Comparison of ENCODE assay signal across 16 cellular contexts in the genomic region with DNA sequence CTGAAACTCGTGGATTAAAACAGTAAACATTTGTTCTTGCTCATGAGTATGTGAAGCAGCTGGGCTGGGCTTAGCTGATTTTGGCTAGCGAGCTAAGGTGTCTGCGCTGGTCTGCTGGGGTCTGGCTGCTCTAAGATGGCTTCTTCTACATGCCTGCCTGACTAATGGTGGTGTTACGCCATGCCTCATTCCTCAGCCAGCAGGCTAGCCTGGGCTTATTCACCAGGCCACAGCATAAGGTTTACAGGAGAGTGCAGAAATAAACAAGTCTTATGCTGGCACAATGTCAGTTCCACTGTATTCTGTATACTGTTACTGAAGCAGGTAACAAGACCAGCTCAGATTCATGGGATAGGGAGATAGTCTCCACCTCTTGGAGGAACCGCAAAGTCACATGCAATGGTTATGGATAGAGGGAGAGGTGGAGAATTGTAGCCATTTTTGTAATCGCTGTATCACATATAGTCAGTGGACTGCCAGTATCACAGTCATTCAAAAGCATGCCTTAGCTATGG.
A peak's percentile ranks its signal among the peaks of the same experiment; 100 is the strongest.
DNase-seq lines count a peak whose midpoint lies in the region; ATAC-seq, FAIRE-seq and TF ChIP-seq lines count a peak whose summit lies in the region.
"Had no signal": no experiment of that assay in that cellular context is flagged by ENCODE, and none has a peak within 500 bp of the region (broad histone marks: within the 10 kb centered on the region; RNA-seq: fewer than 3 reads in every experiment).

No MANE protein-coding gene starts in this region.

- H3K9me1 ChIP-seq in IMR-90 (ENCODE audit: insufficient read depth, low read length): no peaks in the 10 kb centered on the region

- H3K36me3 ChIP-seq in DOHH2 (ENCODE audit: control insufficient read depth, low read length) (peaks cover 31% of the 10 kb centered on the region), IMR-90 (ENCODE audit: control insufficient read depth, insufficient read depth, low read length) (no peaks in the 10 kb centered on the region), mammary epithelial cell (ENCODE audit: insufficient read depth, low read length) (no peaks in the 10 kb centered on the region), pancreas (no peaks in the 10 kb centered on the region), PC-3 (ENCODE audit: low read depth, low read length) (no peaks in the 10 kb centered on the region)

- no peak overlapping the region; the same call in 1 of the 2 replicates for H3K4me2 ChIP-seq in DOHH2 (ENCODE audit: low read length)
- no peak overlapping the region; the same call in 1 of the 2 replicates for H3K4me2 ChIP-seq in IMR-90 (ENCODE audit: low read depth, low read length)
- H3K4me2 ChIP-seq in mammary epithelial cell (ENCODE audit: insufficient read depth, low read depth, low read length): peak overlapping the region; percentile 17
- H3K4me2 ChIP-seq in H9 (ENCODE audit: insufficient read depth, insufficient read length, low read length): no peak overlapping the region
- no peak overlapping the region for H3K4me2 ChIP-seq in PC-3 (ENCODE audit: low read length)

- H3K9ac ChIP-seq in IMR-90 (ENCODE audit: low read depth, low read length) (no peak overlapping the region), mammary epithelial cell (ENCODE audit: insufficient read depth, low read length) (no peak overlapping the region), H9 (ENCODE audit: extremely low read depth, insufficient read length, low read length) (no peak overlapping the region), PC-3 (ENCODE audit: low read length) (no peak overlapping the region)

- H3F3A ChIP-seq in DOHH2 (ENCODE audit: control insufficient read depth, insufficient read depth): no peaks in the 10 kb centered on the region; the same call in 1 of the 2 replicates
- no peaks in the 10 kb centered on the region for H3F3A ChIP-seq in PC-3 (ENCODE audit: low read length, unreplicated experiment)

- H3K18ac ChIP-seq in IMR-90 (ENCODE audit: low read depth, low read length): peak overlapping the region; percentile 24; the same call in 1 of the 2 replicates
- H3K18ac ChIP-seq in H9 (ENCODE audit: insufficient read length, low read depth, low read length): no peak overlapping the region

- no peak overlapping the region for H3T11ph ChIP-seq in H9 (ENCODE audit: low read length)

- peak overlapping the region; percentile 61; the same call in 1 of the 2 replicates for H2BK20ac ChIP-seq in IMR-90 (ENCODE audit: low read depth, low read length)
- H2BK20ac ChIP-seq in H9 (ENCODE audit: low read depth, low read length, poor library complexity, severe bottlenecking): no peak overlapping the region

- 83% methylated on average over 2 of the region's 6 CpGs; no CpG with 5 or more reads in 1 of the 2 experiments for WGBS in IMR-90 (ENCODE audit: extremely low coverage in 2 of 2, insufficient read length in 1 of 2), 2 experiments
- 67% methylated on average over 6 of the region's 6 CpGs for WGBS in mammary epithelial cell (ENCODE audit: low coverage, missing lambda C conversion rate)
- WGBS in H9 (ENCODE audit: extremely low coverage, insufficient read length, low lambda C conversion rate): no CpG with 5 or more reads among the region's 6 CpGs
- WGBS in pancreas, 2 donors: 67 to 86% methylated on average over 6 of the region's 6 CpGs

- H4K91ac ChIP-seq in IMR-90 (ENCODE audit: insufficient read depth, low read depth, low read length) (peak overlapping the region; percentile 16; the same call in 1 of the 2 replicates), H9 (ENCODE audit: insufficient read length, low read depth, low read length) (no peak overlapping the region)

- CTCF ChIA-PET in IMR-90 (lab: Yijun Ruan, JAX) (no interaction called here), mammary epithelial cell (lab: Charles Lee; ENCODE audit: low non-redundant PET) (no interaction called here), PC-3 (lab: Charles Lee) (no interaction called here)

- TF ChIP-seq CTCF in DOHH2 (IDR thresholded peaks at IDR 0.05; ENCODE audit: low read depth, low read length, poor library complexity, severe bottlenecking) (no peak), IMR-90 (conservative IDR thresholded peaks at IDR 0.05; ENCODE audit: low read depth, low read length) (no peak), mammary epithelial cell (conservative IDR thresholded peaks at IDR 0.05 in 1 of 2, IDR thresholded peaks at IDR 0.05 in 1 of 2; ENCODE audit: extremely low read depth in 1 of 2, insufficient read depth in 1 of 2, low read depth in 1 of 2, low read length in 2 of 2) (no peak), H9 (conservative IDR thresholded peaks at IDR 0.05) (no peak), pancreas (IDR thresholded peaks at IDR 0.05) (no peak), PC-3 (conservative IDR thresholded peaks at IDR 0.05; ENCODE audit: low read depth, low read length) (no peak)

- H2AK5ac ChIP-seq in IMR-90 (ENCODE audit: low read depth, low read length): no peak overlapping the region
- no peak overlapping the region for H2AK5ac ChIP-seq in H9 (ENCODE audit: insufficient read length, low read length)

- H3K27ac Mint-ChIP-seq in naive thymus-derived CD8-positive, alpha-beta T cell: peak overlapping the region in 9 of 10 donors; percentile 22 to 89 (median 69)
- no peak overlapping the region for H3K27ac Mint-ChIP-seq in H9
- H3K27ac Mint-ChIP-seq: mesothelial cell of epicardium had no signal

- H3K4me3 Mint-ChIP-seq in naive thymus-derived CD8-positive, alpha-beta T cell: no peak overlapping the region
- no peak overlapping the region for H3K4me3 Mint-ChIP-seq in H9
- H3K4me3 Mint-ChIP-seq: CD4-positive, alpha-beta memory T cell; mesothelial cell of epicardium had no signal

- peaks cover 0 to 8% (median 0%) of the 10 kb centered on the region in 9 donors for H3K9me3 Mint-ChIP-seq in naive thymus-derived CD8-positive, alpha-beta T cell
- no peaks in the 10 kb centered on the region for H3K9me3 Mint-ChIP-seq in H9

- H2BK120ac ChIP-seq in IMR-90 (ENCODE audit: low read depth, low read length) (peak overlapping the region; percentile 42), H9 (ENCODE audit: low read depth, low read length, poor library complexity, severe bottlenecking) (no peak overlapping the region)

- POLR2A ChIA-PET in IMR-90 (lab: Charles Lee; ENCODE audit: unreplicated experiment) (interaction anchor here (0.7 kb wide), 1 partner anchor 80 kb away, joined by 3 read pairs; a partner anchor contains a TSS), PC-3 (lab: Charles Lee; ENCODE audit: unreplicated experiment) (no interaction called here)
- POLR2A ChIA-PET in naive thymus-derived CD8-positive, alpha-beta T cell (lab: Charles Lee): interaction anchor here (0.6 kb wide), 1 partner anchor 43 kb away, joined by 3 read pairs; no protein-coding TSS in a partner anchor

- H3K27ac ChIP-seq in DOHH2 (ENCODE audit: low read depth, low read length) (peak overlapping the region; percentile 39; the same call in 1 of the 2 replicates), IMR-90 (ENCODE audit: insufficient read depth, low read length) (no peak overlapping the region), mammary epithelial cell (ENCODE audit: insufficient read depth, low read depth, low read length) (peak overlapping the region; percentile 13), H9 (ENCODE audit: insufficient read length, low read depth, low read length) (no peak overlapping the region), pancreas (no peak overlapping the region), PC-3 (ENCODE audit: low read length) (no peak overlapping the region)
- H3K27ac ChIP-seq: psoas muscle had no signal

- H3K79me1 ChIP-seq in IMR-90 (ENCODE audit: low read depth in 1 of 2, low read length in 2 of 2): no peaks in the 10 kb centered on the region
- H3K79me1 ChIP-seq in H9 (ENCODE audit: insufficient read depth, low read depth, low read length, poor library complexity, severe bottlenecking): no peaks in the 10 kb centered on the region

- no peak overlapping the region for H2BK12ac ChIP-seq in H9 (ENCODE audit: insufficient read length, low read depth, low read length)

- H3K4me3 ChIP-seq in DOHH2 (ENCODE audit: low read length): no peak overlapping the region
- H3K4me3 ChIP-seq in IMR-90 (ENCODE audit: insufficient read depth, low read depth, low read length): no peak overlapping the region
- no peak overlapping the region for H3K4me3 ChIP-seq in mammary epithelial cell (replicated peaks in 1 of 3; ENCODE audit: insufficient read depth in 1 of 3, low read depth in 2 of 3, low read length in 3 of 3)
- no peak overlapping the region for H3K4me3 ChIP-seq in pancreas
- no peak overlapping the region for H3K4me3 ChIP-seq in PC-3 (ENCODE audit: low read length)
- H3K4me3 ChIP-seq: psoas muscle had no signal

- H3K9me3 ChIP-seq in DOHH2 (ENCODE audit: control insufficient read depth, insufficient read depth, low read length): peaks cover 3% of the 10 kb centered on the region; the same call in 1 of the 2 replicates
- no peaks in the 10 kb centered on the region for H3K9me3 ChIP-seq in IMR-90 (ENCODE audit: control insufficient read depth, insufficient read depth, low read length)
- H3K9me3 ChIP-seq in mammary epithelial cell (replicated peaks; ENCODE audit: insufficient read depth, low read length): no peaks in the 10 kb centered on the region
- H3K9me3 ChIP-seq in H9 (ENCODE audit: control insufficient read depth, low read depth, low read length): no peaks in the 10 kb centered on the region
- no peaks in the 10 kb centered on the region for H3K9me3 ChIP-seq in pancreas
- H3K9me3 ChIP-seq in PC-3 (ENCODE audit: low read length): no peaks in the 10 kb centered on the region
- H3K9me3 ChIP-seq: psoas muscle had no signal

- H3K27me3 Mint-ChIP-seq in naive thymus-derived CD8-positive, alpha-beta T cell: no peaks in the 10 kb centered on the region
- H3K27me3 Mint-ChIP-seq in H9 (ENCODE audit: low read depth): no peaks in the 10 kb centered on the region
- H3K27me3 Mint-ChIP-seq: CD4-positive, alpha-beta memory T cell had no signal

- H3K9me2 ChIP-seq in DOHH2 (replicated peaks; ENCODE audit: control insufficient read depth, low read length) (no peaks in the 10 kb centered on the region), PC-3 (replicated peaks; ENCODE audit: low read length) (no peaks in the 10 kb centered on the region)

- dilution Hi-C loops in IMR-90 (cut with HindIII; ENCODE audit: low sequenced_read_pairs, unreplicated experiment) (no loop called here), mammary epithelial cell (cut with HindIII; ENCODE audit: low sequenced_read_pairs) (no loop called here)

- no peak for FAIRE-seq in pancreas (lab: Jason Lieb, UNC)

- H3K14ac ChIP-seq in IMR-90 (replicated peaks; ENCODE audit: low read depth, low read length) (no peak overlapping the region; the same call in 1 of the 2 replicates), H9 (ENCODE audit: insufficient read depth, low read length) (no peak overlapping the region)

- peak overlapping the region in 1 of 2 experiments; percentile 69; a peak in 2 of 4 replicates for H4K8ac ChIP-seq in IMR-90 (ENCODE audit: low read depth in 2 of 2, low read length in 2 of 2)
- H4K8ac ChIP-seq in H9 (replicated peaks; ENCODE audit: insufficient read length, low read depth, low read length): no peak overlapping the region

- TF ChIP-seq RAD21 in IMR-90 (IDR thresholded peaks at IDR 0.05; ENCODE audit: low read length): no peak

- ATAC-seq in IMR-90 (ENCODE audit: low read depth): peak; percentile 96
- no peak for ATAC-seq in naive thymus-derived CD8-positive, alpha-beta T cell
- no peak for ATAC-seq in pancreas
- ATAC-seq in PC-3: no peak

- in situ Hi-C loops in IMR-90 (cut with MboI; ENCODE audit: low sequenced_read_pairs): no loop called here
- in situ Hi-C loops in mammary epithelial cell (cut with MboI; ENCODE audit: low sequenced_read_pairs in 2 of 2): no loop called here

- peaks cover 30% of the 10 kb centered on the region for H3K4me1 ChIP-seq in DOHH2 (ENCODE audit: control insufficient read depth, low read length)
- H3K4me1 ChIP-seq in IMR-90 (ENCODE audit: control insufficient read depth, insufficient read depth, low read length): no peaks in the 10 kb centered on the region; the same call in 1 of the 2 replicates
- H3K4me1 ChIP-seq in mammary epithelial cell (ENCODE audit: insufficient read depth, low read length): peaks cover 25% of the 10 kb centered on the region
- H3K4me1 ChIP-seq in H9 (ENCODE audit: insufficient read depth, low read length): no peaks in the 10 kb centered on the region
- H3K4me1 ChIP-seq in pancreas: no peaks in the 10 kb centered on the region
- H3K4me1 ChIP-seq in PC-3 (ENCODE audit: insufficient read depth, low read length): peaks cover 8% of the 10 kb centered on the region; the same call in 1 of the 2 replicates
- H3K4me1 ChIP-seq: psoas muscle had no signal

- no peak for TF ChIP-seq POLR2A in IMR-90 (IDR thresholded peaks at IDR 0.05; ENCODE audit: low read depth, low read length)

- BruUV-seq in IMR-90 (replicated peaks; lab: Mats Ljungman, UMichigan) (no TSS peak), mammary epithelial cell (replicated peaks; lab: Mats Ljungman, UMichigan) (no TSS peak), PC-3 (replicated peaks; lab: Mats Ljungman, UMichigan) (no TSS peak)

- peak overlapping the region; percentile 64 for H2AFZ ChIP-seq in IMR-90 (replicated peaks; ENCODE audit: low read length, poor library complexity)
- H2AFZ ChIP-seq in mammary epithelial cell (ENCODE audit: low read depth, low read length): peak overlapping the region; percentile 84
- H2AFZ ChIP-seq in H9 (ENCODE audit: low read length): no peak overlapping the region
- no peak overlapping the region for H2AFZ ChIP-seq in PC-3 (ENCODE audit: low read length)

- peaks cover 6 to 56% (median 42%) of the 10 kb centered on the region in 3 donors for H3K36me3 Mint-ChIP-seq in naive thymus-derived CD8-positive, alpha-beta T cell
- no peaks in the 10 kb centered on the region for H3K36me3 Mint-ChIP-seq in H9 (ENCODE audit: insufficient read depth in 1 of 3, low read depth in 3 of 3)

- H2BK15ac ChIP-seq in IMR-90 (ENCODE audit: low read depth, low read length): no peak overlapping the region
- no peak overlapping the region for H2BK15ac ChIP-seq in H9 (ENCODE audit: low read depth, low read length)

- H3K23ac ChIP-seq in IMR-90 (ENCODE audit: low read depth, low read length) (no peak overlapping the region), H9 (ENCODE audit: insufficient read length, low read depth, low read length) (no peak overlapping the region)

- H2BK5ac ChIP-seq in IMR-90 (ENCODE audit: low read depth, low read length, poor library complexity, severe bottlenecking) (peak overlapping the region; percentile 53), H9 (ENCODE audit: insufficient read length, low read length) (no peak overlapping the region)

- no peaks in the 10 kb centered on the region for H4K20me1 ChIP-seq in DOHH2 (ENCODE audit: control insufficient read depth, insufficient read depth, low read depth, low read length)
- H4K20me1 ChIP-seq in IMR-90 (ENCODE audit: insufficient read depth, low read length): no peaks in the 10 kb centered on the region
- no peaks in the 10 kb centered on the region for H4K20me1 ChIP-seq in mammary epithelial cell (ENCODE audit: insufficient read depth, low read length)
- H4K20me1 ChIP-seq in H9 (ENCODE audit: control insufficient read depth, insufficient read depth, insufficient read length): no peaks in the 10 kb centered on the region
- H4K20me1 ChIP-seq in PC-3 (ENCODE audit: low read length): no peaks in the 10 kb centered on the region

- peak; percentile 90 for DNase-seq in IMR-90
- DNase-seq in mammary epithelial cell: peak; percentile 86
- no peak for DNase-seq in naive thymus-derived CD8-positive, alpha-beta T cell
- DNase-seq in H9: no peak
- no peak for DNase-seq in pancreas
- DNase-seq in posterior cingulate gyrus: no peak
- DNase-seq in PC-3: no peak
- DNase-seq: activated naive CD4-positive, alpha-beta T cell; CD4-positive, alpha-beta memory T cell; GF-D8; NCI-H187; NCI-H69; psoas muscle; stimulated activated CD4-positive, alpha-beta T cell treated with anti-CD3 and anti-CD28 coated beads, Interleukin-4, amount 100 ng/mL, for 1 hour had no signal

- peaks cover 18 to 23% (median 20%) of the 10 kb centered on the region in 4 donors for H3K4me1 Mint-ChIP-seq in naive thymus-derived CD8-positive, alpha-beta T cell
- H3K4me1 Mint-ChIP-seq in H9: no peaks in the 10 kb centered on the region
- H3K4me1 Mint-ChIP-seq: mesothelial cell of epicardium had no signal

- H4K5ac ChIP-seq in IMR-90 (ENCODE audit: low read depth, low read length): peak overlapping the region; percentile 3; the same call in 1 of the 2 replicates
- no peak overlapping the region for H4K5ac ChIP-seq in H9 (ENCODE audit: insufficient read length, low read depth, low read length)

- H3K23me2 ChIP-seq in H9 (ENCODE audit: insufficient read length, low read depth, low read length, poor library complexity, severe bottlenecking): no peaks in the 10 kb centered on the region

- H3K79me2 ChIP-seq in DOHH2 (ENCODE audit: control insufficient read depth, low read length): no peaks in the 10 kb centered on the region; the same call in 1 of the 2 replicates
- no peaks in the 10 kb centered on the region for H3K79me2 ChIP-seq in mammary epithelial cell (ENCODE audit: insufficient read depth, low read length)
- no peaks in the 10 kb centered on the region for H3K79me2 ChIP-seq in H9 (ENCODE audit: insufficient read depth, low read length)
- H3K79me2 ChIP-seq in PC-3 (ENCODE audit: low read length): no peaks in the 10 kb centered on the region

- H3K56ac ChIP-seq in IMR-90 (ENCODE audit: extremely low read depth, insufficient read depth, low read length) (no peak overlapping the region), H9 (ENCODE audit: insufficient read length, low read depth, low read length) (no peak overlapping the region)

- peak overlapping the region; percentile 26; the same call in 1 of the 2 replicates for H3K4ac ChIP-seq in IMR-90 (ENCODE audit: low read depth, low read length)
- no peak overlapping the region for H3K4ac ChIP-seq in H9 (ENCODE audit: low read depth, low read length)

- no peak overlapping the region for H2AK9ac ChIP-seq in IMR-90 (replicated peaks; ENCODE audit: low read depth, low read length, poor library complexity)

- H3K27me3 ChIP-seq in DOHH2 (ENCODE audit: control insufficient read depth, low read length) (no peaks in the 10 kb centered on the region), IMR-90 (ENCODE audit: control insufficient read depth, insufficient read depth, low read length) (no peaks in the 10 kb centered on the region), mammary epithelial cell (ENCODE audit: insufficient read depth, low read length) (no peaks in the 10 kb centered on the region), H9 (ENCODE audit: insufficient read depth, low read length) (no peaks in the 10 kb centered on the region), pancreas (no peaks in the 10 kb centered on the region), PC-3 (ENCODE audit: low read length) (no peaks in the 10 kb centered on the region)

- intact Hi-C loops in IMR-90 (cut with micrococcal nuclease) (no loop called here), mammary epithelial cell (cut with micrococcal nuclease) (loop anchor here (5.0 kb wide), 1 partner anchor 79 kb away; a partner anchor contains a TSS), pancreas (cut with DNase I) (no loop called here), posterior cingulate gyrus (cut with DNase I) (no loop called here), PC-3 (cut with micrococcal nuclease) (no loop called here)

Comparison
In these comparisons a context has a peak if more than half of its experiments do, and no peak if none do; other contexts are left out.
1. H3K27ac ChIP-seq: peak in DOHH2 (single experiment) and mammary epithelial cell (single experiment); none in IMR-90 (single experiment), H9 (single experiment), pancreas (0 of 4) and PC-3 (single experiment).
2. DNase-seq: peak in IMR-90 (single experiment) and mammary epithelial cell (single experiment); none in naive thymus-derived CD8-positive, alpha-beta T cell (0 of 10), H9 (single experiment), pancreas (0 of 6), posterior cingulate gyrus (0 of 10) and PC-3 (single experiment).
3. H2AFZ ChIP-seq: peak in IMR-90 (single experiment) and mammary epithelial cell (single experiment); none in H9 (single experiment) and PC-3 (single experiment).
4. H3K27ac Mint-ChIP-seq: peak in naive thymus-derived CD8-positive, alpha-beta T cell (9 of 10); none in H9 (0 of 3).